In the genomic region with DNA sequence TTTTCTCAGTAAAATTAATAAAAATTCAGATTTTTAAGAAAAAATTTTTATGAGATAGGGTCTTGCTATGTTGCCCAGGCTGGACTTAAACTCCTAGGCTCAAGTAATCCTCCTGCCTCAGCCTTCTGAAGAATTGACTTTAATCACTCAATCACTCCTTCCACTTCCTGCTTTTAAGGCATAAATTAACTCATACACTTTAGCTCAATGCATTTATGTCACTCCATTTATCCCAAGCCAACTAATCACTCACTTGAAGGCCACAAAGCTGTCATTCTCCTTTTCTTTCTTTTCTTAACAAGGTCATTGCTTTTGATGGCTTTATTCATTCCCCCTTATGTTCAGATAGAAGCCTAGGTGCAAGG, we compare ENCODE assay signal across 8 cellular contexts. TPM values are rescaled to one million over a fixed set of nuclear protein-coding genes. Genes with fewer than 3 reads are reported as not detected.
DNase-seq lines count a peak whose midpoint lies in the region; ATAC-seq and TF ChIP-seq lines count a peak whose summit lies in the region.

No MANE protein-coding gene starts in this region.

- H3K4me2 ChIP-seq in Loucy (ENCODE audit: low read depth, low read length, poor library complexity, severe bottlenecking) = peak overlapping the region; percentile 94

- peaks cover 5% of the 10 kb centered on the region for H4K20me1 ChIP-seq in Loucy (ENCODE audit: insufficient read depth, low read length, poor library complexity, severe bottlenecking)

- H3K27ac Mint-ChIP-seq in neural crest cell (ENCODE audit: unreplicated experiment) = peak overlapping the region; percentile 94

- peaks cover 3% of the 10 kb centered on the region; the same call in 1 of the 2 replicates for H3F3A ChIP-seq in Loucy (ENCODE audit: low read depth)

- H3K9me3 ChIP-seq in BE2C (no peaks in the 10 kb centered on the region), Loucy (ENCODE audit: insufficient read depth, low read depth, low read length) (no peaks in the 10 kb centered on the region)

- peaks cover 24% of the 10 kb centered on the region; the same call in 1 of the 2 replicates for H3K79me2 ChIP-seq in Loucy (ENCODE audit: insufficient read depth, low read length)

- no peaks in the 10 kb centered on the region for H3K9me3 Mint-ChIP-seq in neural crest cell

- no peaks in the 10 kb centered on the region for H3K27me3 Mint-ChIP-seq in neural crest cell (ENCODE audit: low read depth)

- no peaks in the 10 kb centered on the region for H3K9me2 ChIP-seq in Loucy (replicated peaks; ENCODE audit: low read depth, low read length)

- H3K9ac ChIP-seq in Loucy (ENCODE audit: low read depth, low read length, poor library complexity, severe bottlenecking) = peak overlapping the region; percentile 80

- peak overlapping the region; percentile 97 for H3K4me3 Mint-ChIP-seq in neural crest cell

- H3K4me1 ChIP-seq in BE2C (no peaks in the 10 kb centered on the region), Loucy (ENCODE audit: insufficient read depth, low read length, poor library complexity, severe bottlenecking) (peaks cover 26% of the 10 kb centered on the region)

- peaks cover 11% of the 10 kb centered on the region for H3K36me3 Mint-ChIP-seq in neural crest cell (ENCODE audit: low read depth)

- H3K27ac ChIP-seq in coronary artery = peak overlapping the region in 1 of 2 donors; percentile 96

- DNase-seq in BE2C (no peak), coronary artery (ENCODE audit: low spot score) (no peak), neural crest cell (ENCODE audit: low read depth, low spot score) (no peak), hepatic stellate cell (ENCODE audit: low spot score) (no peak), NCI-H524 treated with DMSO at 0.1 percent for 48 hours (lab: John Stamatoyannopoulos, UW) (no peak)

- H2AFZ ChIP-seq in Loucy (ENCODE audit: low read length) = peak overlapping the region; percentile 99

- no peak for TF ChIP-seq CTCF in BE2C (IDR thresholded peaks at IDR 0.05; ENCODE audit: low read depth, low read length)
- TF ChIP-seq CTCF in Loucy (conservative IDR thresholded peaks at IDR 0.05; ENCODE audit: low read length) = no peak
- no peak for TF ChIP-seq CTCF in coronary artery (IDR thresholded peaks at IDR 0.05)
- no peak for TF ChIP-seq CTCF in neural crest cell (conservative IDR thresholded peaks at IDR 0.05)

- peak; percentile 20 for ATAC-seq in GM19372 (IDR thresholded peaks at IDR 0.05; ENCODE audit: low read depth, unreplicated experiment)
- ATAC-seq in activated CD4-positive, CD25-positive, alpha-beta regulatory T cell treated with anti-CD3 and anti-CD28 coated beads, Interleukin-2, amount 50 U/mL, for 24 hours = no peak

- peaks cover 11% of the 10 kb centered on the region for H3K36me3 ChIP-seq in BE2C
- H3K36me3 ChIP-seq in Loucy (ENCODE audit: insufficient read depth, low read length) = peaks cover 6% of the 10 kb centered on the region; the same call in 1 of the 2 replicates

- peaks cover 17% of the 10 kb centered on the region for H3K4me1 Mint-ChIP-seq in neural crest cell

- H3K4me3 ChIP-seq in BE2C (ENCODE audit: low read depth, low read length) (peak overlapping the region; percentile 82), Loucy (ENCODE audit: low read length, poor library complexity, severe bottlenecking) (peak overlapping the region; percentile 93), coronary artery (peak overlapping the region; percentile 95)

- no peaks in the 10 kb centered on the region for H3K27me3 ChIP-seq in BE2C
- H3K27me3 ChIP-seq in Loucy (ENCODE audit: insufficient read depth, low read length, poor library complexity, severe bottlenecking) = no peaks in the 10 kb centered on the region

RNA-seq across cellular contexts. Expression of a gene that starts 0.9 kb away (rescaled TPM):
- polyA plus RNA-seq in BE2C (2012; ENCODE audit: insufficient read depth, insufficient read length, low read depth) = 29.1 TPM
- total RNA-seq in neural crest cell = 50.4 and 55.5 TPM in 2 replicates

RNA-seq across cellular contexts. Expression of a gene that starts 8.5 kb away (rescaled TPM):
- polyA plus RNA-seq in BE2C (2012; ENCODE audit: insufficient read depth, insufficient read length, low read depth) = 5.7 TPM
- total RNA-seq in neural crest cell = 4.8 and 5.0 TPM in 2 replicates

RNA-seq across cellular contexts. Expression of a gene that starts 8.8 kb away (rescaled TPM):
- polyA plus RNA-seq in BE2C (2012; ENCODE audit: insufficient read depth, insufficient read length, low read depth) = 24.8 TPM
- total RNA-seq in neural crest cell = 22.8 and 24.8 TPM in 2 replicates

RNA-seq across cellular contexts. Expression of a gene that starts 41.1 kb away (rescaled TPM):
- not detected for polyA plus RNA-seq in BE2C (2012; ENCODE audit: insufficient read depth, insufficient read length, low read depth)
- total RNA-seq in neural crest cell = not detected in 2 replicates

RNA-seq across cellular contexts. Expression of a gene that starts 42.0 kb away (rescaled TPM):
- not detected for polyA plus RNA-seq in BE2C (2012; ENCODE audit: insufficient read depth, insufficient read length, low read depth)
- total RNA-seq in neural crest cell = not detected in 2 replicates
